In the genomic region with DNA sequence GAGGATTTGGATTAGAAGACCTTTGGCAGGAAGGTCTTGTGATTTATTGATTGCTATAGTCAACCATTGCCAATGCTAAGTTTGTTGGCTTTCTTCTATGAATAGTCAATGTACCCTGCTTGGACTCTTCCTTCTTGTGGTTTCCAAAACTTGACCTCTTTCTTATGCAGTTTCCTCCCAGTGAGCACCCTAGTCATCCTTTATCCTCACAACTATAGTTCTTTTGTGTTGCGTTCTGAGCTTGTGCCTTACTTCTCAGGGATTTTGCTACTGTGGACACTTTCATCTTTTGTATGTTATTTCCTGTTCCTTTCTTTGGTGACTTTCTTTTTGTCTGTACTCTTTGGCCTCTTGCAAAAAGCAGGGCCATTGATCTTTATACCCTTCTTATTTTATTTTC, we compare ENCODE assay signal across 31 cellular contexts.
"Had no signal": no experiment of that assay in that cellular context is flagged by ENCODE, and none has a peak within 500 bp of the region (broad histone marks: within the 10 kb centered on the region; RNA-seq: fewer than 3 reads in every experiment).

No MANE protein-coding gene starts in this region.

- H3K4me3 ChIP-seq: neural progenitor cell, ovary, psoas muscle, right lobe of liver, sigmoid colon, spleen, suprapubic skin, testis, tibial artery, transverse colon, upper lobe of right lung, uterus had no signal

- H3K27ac Mint-ChIP-seq: natural killer cell; nephron; neural progenitor cell; progenitor cell of endocrine pancreas; stimulated activated memory B cell treated with anti-CD40 and anti-IgM and Interleukin-4, amounts not matched to agents 10 μg/mL and 1 μg/mL and 100 μg/mL, for 72 hours; stimulated activated naive CD8-positive, alpha-beta T cell treated with anti-CD3 and anti-CD28 coated beads, Interleukin-15, amount 100 ng/mL, for 72 hours; type B pancreatic cell had no signal

- H3K4me3 Mint-ChIP-seq: natural killer cell; nephron; neural progenitor cell; stimulated activated memory B cell treated with anti-CD40 and anti-IgM and Interleukin-4, amounts not matched to agents 10 μg/mL and 1 μg/mL and 100 μg/mL, for 72 hours; stimulated activated naive CD8-positive, alpha-beta T cell treated with anti-CD3 and anti-CD28 coated beads, Interleukin-15, amount 100 ng/mL, for 72 hours; type B pancreatic cell had no signal

- H3K9ac ChIP-seq: neural progenitor cell, parathyroid adenoma had no signal

- H3K36me3 Mint-ChIP-seq: natural killer cell; stimulated activated memory B cell treated with anti-CD40 and anti-IgM and Interleukin-4, amounts not matched to agents 10 μg/mL and 1 μg/mL and 100 μg/mL, for 72 hours; type B pancreatic cell had no signal

- H3K4me2 ChIP-seq: neural progenitor cell had no signal

- H3K27me3 ChIP-seq: neural progenitor cell, ovary, right lobe of liver, sigmoid colon, spleen, suprapubic skin, testis, tibial artery, transverse colon, upper lobe of right lung, uterus had no signal

- H3K4me1 ChIP-seq: neural progenitor cell, parathyroid adenoma, psoas muscle, right lobe of liver, sigmoid colon, spleen, suprapubic skin, testis, tibial artery, upper lobe of right lung, uterus had no signal

- H2AFZ ChIP-seq: neural progenitor cell, parathyroid adenoma had no signal

- H3K9me3 ChIP-seq: ovary, psoas muscle, right lobe of liver, testis, tibial artery, transverse colon, upper lobe of right lung, uterus had no signal

- H3K27ac ChIP-seq: neural progenitor cell, ovary, parathyroid adenoma, psoas muscle, right lobe of liver, sigmoid colon, spleen, suprapubic skin, testis, tibial artery, transverse colon, upper lobe of right lung, uterus had no signal

- H3K79me2 ChIP-seq: parathyroid adenoma had no signal

- H3K4me1 Mint-ChIP-seq: natural killer cell; stimulated activated memory B cell treated with anti-CD40 and anti-IgM and Interleukin-4, amounts not matched to agents 10 μg/mL and 1 μg/mL and 100 μg/mL, for 72 hours; stimulated activated naive CD8-positive, alpha-beta T cell treated with anti-CD3 and anti-CD28 coated beads, Interleukin-15, amount 100 ng/mL, for 72 hours had no signal

- H3K36me3 ChIP-seq: neural progenitor cell, ovary, right lobe of liver, sigmoid colon, spleen, suprapubic skin, tibial artery, transverse colon, upper lobe of right lung, uterus had no signal

- H3K27me3 Mint-ChIP-seq: progenitor cell of endocrine pancreas; stimulated activated memory B cell treated with anti-CD40 and anti-IgM and Interleukin-4, amounts not matched to agents 10 μg/mL and 1 μg/mL and 100 μg/mL, for 72 hours; stimulated activated naive CD8-positive, alpha-beta T cell treated with anti-CD3 and anti-CD28 coated beads, Interleukin-15, amount 100 ng/mL, for 72 hours; type B pancreatic cell had no signal

- ATAC-seq: natural killer cell; psoas muscle; right cardiac atrium; right lobe of liver; stimulated activated memory B cell treated with anti-CD40 and anti-IgM and Interleukin-4, amounts not matched to agents 10 μg/mL and 1 μg/mL and 100 μg/mL, for 72 hours; stimulated activated naive CD8-positive, alpha-beta T cell treated with anti-CD3 and anti-CD28 coated beads, Interleukin-15, amount 100 ng/mL, for 72 hours; stimulated activated naive CD8-positive, alpha-beta T cell treated with anti-CD3 and anti-CD28 coated beads, Interleukin-15, Interleukin-2, amounts not matched to agents 100 U/mL and 50 U/mL, for 24 hours; upper lobe of right lung had no signal

- DNase-seq: natural killer cell; occipital lobe; ovary; posterior cingulate gyrus; psoas muscle; right cardiac atrium; right lobe of liver; sigmoid colon; spleen; stimulated activated CD4-positive, alpha-beta T cell treated with anti-CD3 and anti-CD28 coated beads, Interleukin-12 subunit alpha, Interleukin-12 subunit beta, amount 100 ng/mL, for 4 hours; stimulated activated CD4-positive, alpha-beta T cell treated with anti-CD3 and anti-CD28 coated beads, Interleukin-1b, Interleukin-23, amount 100 ng/mL, for 48 hours; stimulated activated CD4-positive, alpha-beta T cell treated with anti-CD3 and anti-CD28 coated beads, Interleukin-4, amount 100 ng/mL, for 1 hour; stimulated activated CD4-positive, alpha-beta T cell treated with anti-CD3 and anti-CD28 coated beads, Interleukin-4, amount 100 ng/mL, for 4 hours; stimulated activated CD8-positive, alpha-beta memory T cell treated with anti-CD3 and anti-CD28 coated beads, Interleukin-4, amount 100 ng/mL, for 48 hours; stimulated activated naive CD4-positive, alpha-beta T cell; stimulated activated naive CD8-positive, alpha-beta T cell treated with anti-CD3 and anti-CD28 coated beads, Interleukin-15, amount 100 ng/mL, for 72 hours; stimulated activated naive CD8-positive, alpha-beta T cell treated with anti-CD3 and anti-CD28 coated beads, Interleukin-15, Interleukin-2, amounts not matched to agents 100 U/mL and 50 U/mL, for 24 hours; substantia nigra; testis; tibial artery; transverse colon; upper lobe of right lung; uterus had no signal

- FAIRE-seq: small intestine had no signal
